20 cellular contexts compared by ENCODE assay signal in genomic region chr6:5090603-5091002, GRCh38.
DNase-seq lines count a peak whose midpoint lies in the region; ATAC-seq and TF ChIP-seq lines count a peak whose summit lies in the region.
"Had no signal": no experiment of that assay in that cellular context is flagged by ENCODE, and none has a peak within 500 bp of the region (broad histone marks: within the 10 kb centered on the region; RNA-seq: fewer than 3 reads in every experiment).

No MANE protein-coding gene starts in this region.

- no peaks in the 10 kb centered on the region for H3K36me3 ChIP-seq in BLaER1
- no peaks in the 10 kb centered on the region for H3K36me3 ChIP-seq in OCI-LY3 (replicated peaks; ENCODE audit: low read depth, low read length)

- DNase-seq in GM10266 (ENCODE audit: extremely low spot score) (peak; percentile 33), islet precursor cell (peak; percentile 49), medulla oblongata (ENCODE audit: extremely low spot score) (no peak)
- no peak for DNase-seq in stimulated activated naive CD8-positive, alpha-beta T cell treated with anti-CD3 and anti-CD28 coated beads, Interleukin-15, Interleukin-2, amounts not matched to agents 100 U/mL and 50 U/mL, for 24 hours
- DNase-seq: DMS53; GDM1; H7; HFFc6; NCI-H1105; NCI-H146; NCI-H2029; NCI-H2171; NCI-H345; NCI-H524; NCI-H774; NK-92 treated with Interleukin-12 subunit alpha and Interleukin-12 subunit beta, amount 100 ng/mL, for 24 hours had no signal

- H3K27ac ChIP-seq in BLaER1 (no peak overlapping the region), OCI-LY3 (ENCODE audit: low read length) (no peak overlapping the region)

- H4K20me1 ChIP-seq in BLaER1 (peaks cover 19% of the 10 kb centered on the region), OCI-LY3 (ENCODE audit: insufficient read depth, low read length) (no peaks in the 10 kb centered on the region)

- H3K27me3 ChIP-seq in BLaER1 (peaks cover 25% of the 10 kb centered on the region), OCI-LY3 (ENCODE audit: low read depth, low read length) (peaks cover 17% of the 10 kb centered on the region)

- H3K4me3 ChIP-seq in BLaER1 = no peak overlapping the region
- H3K4me3 ChIP-seq in OCI-LY3 (ENCODE audit: low read length) = peak overlapping the region; percentile 28; the same call in 1 of the 2 replicates

- H3K4me1 ChIP-seq in BLaER1 = peaks cover 32% of the 10 kb centered on the region
- peaks cover 21% of the 10 kb centered on the region for H3K4me1 ChIP-seq in OCI-LY3 (ENCODE audit: low read length)

- no peak overlapping the region for H3K9ac ChIP-seq in BLaER1
- no peak overlapping the region for H3K9ac ChIP-seq in OCI-LY3 (ENCODE audit: low read length)

- peaks cover 8% of the 10 kb centered on the region; the same call in 1 of the 2 replicates for H3K9me3 ChIP-seq in BLaER1
- H3K9me3 ChIP-seq in OCI-LY3 (ENCODE audit: insufficient read depth, low read length) = no peaks in the 10 kb centered on the region

- H3K79me2 ChIP-seq in OCI-LY3 (ENCODE audit: low read length) = no peaks in the 10 kb centered on the region

- ATAC-seq in stimulated activated naive CD8-positive, alpha-beta T cell treated with anti-CD3 and anti-CD28 coated beads, Interleukin-15, Interleukin-2, amounts not matched to agents 100 U/mL and 50 U/mL, for 24 hours = no peak
- no peak for ATAC-seq in HG03139 (IDR thresholded peaks at IDR 0.05; ENCODE audit: unreplicated experiment)
- ATAC-seq: Panc1 had no signal

- H3K4me2 ChIP-seq in BLaER1 = peak overlapping the region; percentile 42; the same call in 1 of the 2 replicates
- peak overlapping the region; percentile 46 for H3K4me2 ChIP-seq in OCI-LY3 (ENCODE audit: low read length)

- no peak overlapping the region for H2AFZ ChIP-seq in OCI-LY3 (ENCODE audit: low read depth, low read length)

- TF ChIP-seq CTCF in GM10266 (IDR thresholded peaks at IDR 0.05; ENCODE audit: control insufficient read depth, insufficient read depth, low read depth, missing control alignments) (no peak), OCI-LY3 (IDR thresholded peaks at IDR 0.05; ENCODE audit: low read depth, low read length) (no peak)

Comparison
In these comparisons a context has a peak if more than half of its experiments do, and no peak if none do; other contexts are left out.
1. DNase-seq: peak in GM10266 (single experiment) and islet precursor cell (single experiment); none in stimulated activated naive CD8-positive, alpha-beta T cell treated with anti-CD3 and anti-CD28 coated beads, Interleukin-15, Interleukin-2, amounts not matched to agents 100 U/mL and 50 U/mL, for 24 hours (single experiment) and medulla oblongata (single experiment).